11 cellular contexts compared by ENCODE assay signal in the genomic region with DNA sequence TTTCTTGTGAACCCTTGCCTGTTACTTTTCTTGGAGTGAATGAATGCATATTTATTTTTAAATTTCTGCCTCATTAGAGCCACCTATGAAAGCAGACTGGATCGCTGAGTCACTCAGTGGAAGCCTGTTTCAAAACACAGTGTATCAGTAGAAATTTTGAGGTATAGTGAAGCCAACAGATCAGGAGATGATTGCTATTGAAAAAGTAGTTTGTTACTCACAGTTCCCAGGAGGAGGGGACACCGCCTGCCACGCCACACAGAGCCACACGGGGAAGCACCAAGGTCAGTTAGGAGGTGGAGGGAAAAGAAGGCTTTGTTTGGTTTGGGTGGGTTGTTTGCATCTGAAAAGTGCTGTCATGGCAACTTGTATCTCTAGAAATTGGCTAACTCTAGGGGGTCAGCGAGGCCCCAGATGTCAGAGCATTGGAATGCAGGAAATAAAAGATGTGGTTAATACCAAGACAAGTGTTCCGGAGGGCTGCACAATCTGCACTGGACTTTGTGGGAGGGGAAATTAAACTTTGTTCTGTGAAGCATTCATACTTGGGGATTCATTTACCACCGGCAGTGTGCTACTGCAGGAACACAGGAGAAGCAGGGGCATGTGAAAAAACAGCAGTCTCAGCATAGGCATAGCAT.
DNase-seq lines count a peak whose midpoint lies in the region; ATAC-seq, FAIRE-seq and TF ChIP-seq lines count a peak whose summit lies in the region.
"Had no signal": no experiment of that assay in that cellular context is flagged by ENCODE, and none has a peak within 500 bp of the region (broad histone marks: within the 10 kb centered on the region; RNA-seq: fewer than 3 reads in every experiment).

No MANE protein-coding gene starts in this region.

- H3K79me2 ChIP-seq in K562 (ENCODE audit: control insufficient read depth, insufficient read depth, low read length) = no peaks in the 10 kb centered on the region

- no peaks in the 10 kb centered on the region for H3K4me1 ChIP-seq in K562 (replicated peaks in 1 of 2; ENCODE audit: control insufficient read depth in 2 of 2, insufficient read depth in 2 of 2, low read length in 2 of 2)
- peaks cover 4% of the 10 kb centered on the region for H3K4me1 ChIP-seq in testis
- H3K4me1 ChIP-seq: tibial artery had no signal

- TF ChIP-seq POLR2A in K562 (conservative IDR thresholded peaks at IDR 0.05) = no peak
- TF ChIP-seq POLR2A in testis (IDR thresholded peaks at IDR 0.05) = no peak

- no peak for TF ChIP-seq RAD21 in K562 (CRISPR knock-in tag; conservative IDR thresholded peaks at IDR 0.05 in 1 of 2, IDR thresholded peaks at IDR 0.05 in 1 of 2)

- H4K20me1 ChIP-seq in K562 (replicated peaks; ENCODE audit: control insufficient read depth, insufficient read depth, low read length) = no peaks in the 10 kb centered on the region; the same call in 1 of the 2 replicates

- in situ Hi-C loops in K562 (cut with MboI) = no loop called here

- H3K9me3 ChIP-seq in K562 (replicated peaks; ENCODE audit: control insufficient read depth, insufficient read depth, low read depth, low read length) (no peaks in the 10 kb centered on the region), testis (no peaks in the 10 kb centered on the region)

- H3K27ac ChIP-seq in K562 (ENCODE audit: extremely low read depth, low read depth, low read length) = no peak overlapping the region
- H3K27ac ChIP-seq in testis = peak overlapping the region in 1 of 2 donors; percentile 39
- H3K27ac ChIP-seq: tibial artery had no signal

- H3K4me3 ChIP-seq in K562 (no peak overlapping the region), testis (no peak overlapping the region)
- H3K4me3 ChIP-seq: tibial artery had no signal

- intact Hi-C loops in K562 (cut with micrococcal nuclease) = no loop called here
- intact Hi-C loops in testis (cut with DNase I; ENCODE audit: low total_unique reads) = no loop called here

- POLR2A ChIA-PET in K562 (lab: Yijun Ruan, JAX) = no interaction called here

- H3K9me1 ChIP-seq in K562 (ENCODE audit: control insufficient read depth, insufficient read depth, low read length) = no peaks in the 10 kb centered on the region

- H3K4me2 ChIP-seq in K562 (ENCODE audit: insufficient read depth, low read length) = no peak overlapping the region

- TF ChIP-seq CTCF in K562 (IDR thresholded peaks at IDR 0.05 in 2 of 3, conservative IDR thresholded peaks at IDR 0.05 in 1 of 3; ENCODE audit: insufficient read depth in 2 of 3, low read depth in 1 of 3, low read length in 3 of 3) (peak; percentile 3 to 29 (median 7); a peak in 2 of 6 replicates), testis (IDR thresholded peaks at IDR 0.05) (no peak)

- CTCF ChIA-PET in K562 (lab: Yijun Ruan, JAX; ENCODE audit: low intra/inter-chr PET ratio) = no interaction called here

- BruUV-seq in K562 (replicated peaks; lab: Mats Ljungman, UMichigan) = no TSS peak

- H3K9ac ChIP-seq in K562 (ENCODE audit: insufficient read depth in 1 of 2, low read depth in 2 of 2, low read length in 2 of 2) = no peak overlapping the region

- FAIRE-seq in K562 (lab: Jason Lieb, UNC) = no peak

- WGBS in K562 (ENCODE audit: insufficient coverage, low coverage, missing lambda C conversion rate) = 2% methylated on average over 7 of the region's 7 CpGs
- WGBS in testis, 2 donors = 34 to 36% methylated on average over 7 of the region's 7 CpGs

- peaks cover 2 to 17% of the 10 kb centered on the region in 2 experiments; a peak in 3 of 5 replicates for H3K27me3 ChIP-seq in K562 (ENCODE audit: control insufficient read depth in 2 of 2, insufficient read depth in 2 of 2, low read length in 2 of 2)
- H3K27me3 ChIP-seq in testis = no peaks in the 10 kb centered on the region

- TF ChIP-seq EP300 in K562 (IDR thresholded peaks at IDR 0.05; ENCODE audit: low read length) = no peak

- no peak overlapping the region for H2AFZ ChIP-seq in K562 (ENCODE audit: low read depth, low read length)

- H3K36me3 ChIP-seq in K562 (ENCODE audit: control insufficient read depth, insufficient read depth, low read length) (no peaks in the 10 kb centered on the region), testis (ENCODE audit: low read depth, missing control alignments) (no peaks in the 10 kb centered on the region)
- H3K36me3 ChIP-seq: tibial artery had no signal

- DNase-seq in NCI-H748 (lab: John Stamatoyannopoulos, UW; ENCODE audit: unreplicated experiment) (peak; percentile 58), NCI-H748 treated with DMSO at 0.1 percent for 48 hours (lab: John Stamatoyannopoulos, UW) (no peak), K562 (ENCODE audit: extremely low read depth in 1 of 4, low spot score in 3 of 4) (no peak), iris pigment epithelial cell (ENCODE audit: low read depth) (peak; percentile 92), testis (peak; percentile 57), NCI-H1694 (lab: John Stamatoyannopoulos, UW) (no peak)
- DNase-seq in activated CD4-positive, CD25-positive, alpha-beta regulatory T cell treated with anti-CD3 and anti-CD28 coated beads, Interleukin-2, amount 50 U/mL, for 72 hours = no peak
- no peak for DNase-seq in activated CD4-positive, CD25-positive, alpha-beta regulatory T cell (lab: John Stamatoyannopoulos, UW)
- DNase-seq: activated naive CD4-positive, alpha-beta T cell treated with Interleukin-2 at 50 U/mL for 16 hours; head of caudate nucleus; tibial artery had no signal

- ATAC-seq in K562 = peak; percentile 65

TF ChIP-seq in K562, 482 proteins besides CTCF, POLR2A, EP300 and RAD21:
- TF ChIP-seq, protein P1, sequence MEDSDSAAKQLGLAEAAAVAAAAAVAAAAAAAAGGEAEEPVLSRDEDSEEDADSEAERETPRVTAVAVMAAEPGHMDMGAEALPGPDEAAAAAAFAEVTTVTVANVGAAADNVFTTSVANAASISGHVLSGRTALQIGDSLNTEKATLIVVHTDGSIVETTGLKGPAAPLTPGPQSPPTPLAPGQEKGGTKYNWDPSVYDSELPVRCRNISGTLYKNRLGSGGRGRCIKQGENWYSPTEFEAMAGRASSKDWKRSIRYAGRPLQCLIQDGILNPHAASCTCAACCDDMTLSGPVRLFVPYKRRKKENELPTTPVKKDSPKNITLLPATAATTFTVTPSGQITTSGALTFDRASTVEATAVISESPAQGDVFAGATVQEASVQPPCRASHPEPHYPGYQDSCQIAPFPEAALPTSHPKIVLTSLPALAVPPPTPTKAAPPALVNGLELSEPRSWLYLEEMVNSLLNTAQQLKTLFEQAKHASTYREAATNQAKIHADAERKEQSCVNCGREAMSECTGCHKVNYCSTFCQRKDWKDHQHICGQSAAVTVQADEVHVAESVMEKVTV (CRISPR knock-in tag; IDR thresholded peaks at IDR 0.05) = no peak
- TF ChIP-seq SLC30A9 (CRISPR knock-in tag; IDR thresholded peaks at IDR 0.05) = no peak
- no peak for TF ChIP-seq RBM39 (optimal IDR thresholded peaks at IDR 0.05; ENCODE audit: low read depth, low read length)
- TF ChIP-seq, protein P2, sequence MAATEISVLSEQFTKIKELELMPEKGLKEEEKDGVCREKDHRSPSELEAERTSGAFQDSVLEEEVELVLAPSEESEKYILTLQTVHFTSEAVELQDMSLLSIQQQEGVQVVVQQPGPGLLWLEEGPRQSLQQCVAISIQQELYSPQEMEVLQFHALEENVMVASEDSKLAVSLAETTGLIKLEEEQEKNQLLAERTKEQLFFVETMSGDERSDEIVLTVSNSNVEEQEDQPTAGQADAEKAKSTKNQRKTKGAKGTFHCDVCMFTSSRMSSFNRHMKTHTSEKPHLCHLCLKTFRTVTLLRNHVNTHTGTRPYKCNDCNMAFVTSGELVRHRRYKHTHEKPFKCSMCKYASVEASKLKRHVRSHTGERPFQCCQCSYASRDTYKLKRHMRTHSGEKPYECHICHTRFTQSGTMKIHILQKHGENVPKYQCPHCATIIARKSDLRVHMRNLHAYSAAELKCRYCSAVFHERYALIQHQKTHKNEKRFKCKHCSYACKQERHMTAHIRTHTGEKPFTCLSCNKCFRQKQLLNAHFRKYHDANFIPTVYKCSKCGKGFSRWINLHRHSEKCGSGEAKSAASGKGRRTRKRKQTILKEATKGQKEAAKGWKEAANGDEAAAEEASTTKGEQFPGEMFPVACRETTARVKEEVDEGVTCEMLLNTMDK (IDR thresholded peaks at IDR 0.05; ENCODE audit: borderline replicate concordance, insufficient read depth, low read depth, low read length, poor library complexity, severe bottlenecking) = peak; percentile 28
- 0 out of 2 replicates have a peak, but pooled peaks have one; percentile 17 for TF ChIP-seq ZNF316 (IDR thresholded peaks at IDR 0.05)
- peak; percentile 19; the same call in 1 of the 2 replicates for TF ChIP-seq C11orf30 (IDR thresholded peaks at IDR 0.05; ENCODE audit: low read depth)
- 0 out of 2 replicates have a peak, but pooled peaks have one; percentile 27 for TF ChIP-seq NFE2 (IDR thresholded peaks at IDR 0.05; ENCODE audit: low read depth)
- peak; percentile 43 for TF ChIP-seq RFX1 (IDR thresholded peaks at IDR 0.05)
- TF ChIP-seq BCL6 (CRISPR knock-in tag; IDR thresholded peaks at IDR 0.05) = no peak
TF ChIP-seq in K562: peak in this region for 5.

Comparison
In these comparisons a context has a peak if more than half of its experiments do, and no peak if none do; other contexts are left out.
1. DNase-seq: peak in NCI-H748 (single experiment), iris pigment epithelial cell (single experiment) and testis (single experiment); none in NCI-H748 treated with DMSO at 0.1 percent for 48 hours (single experiment), K562 (0 of 4), activated CD4-positive, CD25-positive, alpha-beta regulatory T cell treated with anti-CD3 and anti-CD28 coated beads, Interleukin-2, amount 50 U/mL, for 72 hours (single experiment), NCI-H1694 (single experiment) and activated CD4-positive, CD25-positive, alpha-beta regulatory T cell (0 of 4).
2. CTCF ChIP-seq: peak in K562 (3 of 3); none in testis (0 of 3).